ENCODE assay signal across 8 cellular contexts in the genomic region with DNA sequence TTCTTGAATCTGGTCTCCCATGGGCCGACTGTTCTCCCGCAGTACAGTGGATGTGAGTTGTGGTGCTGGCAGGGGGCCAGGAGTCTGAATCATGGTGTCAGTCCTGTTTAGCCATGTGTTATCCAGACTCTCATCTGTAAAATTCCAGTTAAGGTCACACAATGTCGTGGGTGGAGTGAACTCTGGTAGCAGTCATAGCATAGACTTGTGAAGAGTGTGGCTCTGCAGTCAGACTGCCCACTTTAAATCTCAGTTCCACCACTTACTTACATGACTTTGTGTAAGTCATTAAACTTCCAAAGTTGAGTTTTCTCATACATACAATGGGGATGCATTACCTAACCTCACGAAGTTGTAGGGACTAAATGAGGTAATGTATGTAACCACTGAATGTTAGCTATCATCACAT.
DNase-seq lines count a peak whose midpoint lies in the region; ATAC-seq and TF ChIP-seq lines count a peak whose summit lies in the region.

No MANE protein-coding gene starts in this region.

- H3K79me1 ChIP-seq in mesendoderm (ENCODE audit: low read length), result no peaks in the 10 kb centered on the region

- no peak for ATAC-seq in GM21737 (IDR thresholded peaks at IDR 0.05; ENCODE audit: unreplicated experiment)
- no peak for ATAC-seq in HG03139 (IDR thresholded peaks at IDR 0.05; ENCODE audit: unreplicated experiment)

- H3K9ac ChIP-seq in MM.1S (ENCODE audit: low read length) (peak overlapping the region; percentile 3; the same call in 1 of the 2 replicates), mesendoderm (ENCODE audit: low read length) (no peak overlapping the region)

- H3K27me3 ChIP-seq in MM.1S (replicated peaks; ENCODE audit: insufficient read depth, low read length), result no peaks in the 10 kb centered on the region
- H3K27me3 ChIP-seq in mesendoderm (ENCODE audit: insufficient read depth, low read length, poor library complexity), result no peaks in the 10 kb centered on the region

- no peak overlapping the region for H3K18ac ChIP-seq in mesendoderm (ENCODE audit: low read length)

- H2BK120ac ChIP-seq in mesendoderm (ENCODE audit: low read depth, low read length), result no peak overlapping the region

- H3K56ac ChIP-seq in mesendoderm (ENCODE audit: low read length), result no peak overlapping the region

- H2BK15ac ChIP-seq in mesendoderm (replicated peaks; ENCODE audit: low read depth), result no peak overlapping the region

- peak overlapping the region; percentile 46; the same call in 1 of the 2 replicates for H3K27ac ChIP-seq in C4-2B
- peak overlapping the region; percentile 75 for H3K27ac ChIP-seq in MM.1S (ENCODE audit: low read length)
- no peak overlapping the region for H3K27ac ChIP-seq in mesendoderm (ENCODE audit: low read depth, low read length)

- H2AFZ ChIP-seq in MM.1S (ENCODE audit: low read length), result peak overlapping the region; percentile 18

- H3K4me3 ChIP-seq in MM.1S (ENCODE audit: low read length) (no peak overlapping the region; the same call in 1 of the 2 replicates), mesendoderm (ENCODE audit: low read length) (no peak overlapping the region)

- no peak overlapping the region for H2AK5ac ChIP-seq in mesendoderm (ENCODE audit: low read length)

- no peak overlapping the region for H3K23ac ChIP-seq in mesendoderm (ENCODE audit: low read length)

- DNase-seq in MM.1S (no peak), cerebellum (ENCODE audit: low spot score) (peak; percentile 13), mesendoderm (peak; percentile 12), GM10266 (ENCODE audit: extremely low spot score) (no peak), 8988T (no peak)

- peaks cover 23% of the 10 kb centered on the region for H3K4me1 ChIP-seq in MM.1S (ENCODE audit: low read length)
- no peaks in the 10 kb centered on the region for H3K4me1 ChIP-seq in mesendoderm (ENCODE audit: control insufficient read depth, low read depth, low read length)

- H2BK5ac ChIP-seq in mesendoderm (ENCODE audit: low read length), result no peak overlapping the region

- H3K9me3 ChIP-seq in MM.1S (replicated peaks; ENCODE audit: insufficient read depth, low read length), result no peaks in the 10 kb centered on the region

- no peak overlapping the region for H4K8ac ChIP-seq in mesendoderm (ENCODE audit: low read depth, low read length)

- H4K20me1 ChIP-seq in MM.1S (ENCODE audit: insufficient read depth, low read length), result no peaks in the 10 kb centered on the region

- WGBS in mesendoderm (ENCODE audit: extremely low coverage, insufficient coverage, low lambda C conversion rate), result no CpG with 5 or more reads among the region's 4 CpGs

- H4K5ac ChIP-seq in mesendoderm (ENCODE audit: low read length), result no peak overlapping the region

- H3K79me2 ChIP-seq in MM.1S (ENCODE audit: low read length) (no peaks in the 10 kb centered on the region), mesendoderm (ENCODE audit: control insufficient read depth, insufficient read depth, low read length) (no peaks in the 10 kb centered on the region)

- no peak overlapping the region for H3K4ac ChIP-seq in mesendoderm (ENCODE audit: low read depth, low read length)

- H3K4me2 ChIP-seq in MM.1S (ENCODE audit: low read depth, low read length) (peak overlapping the region; percentile 48), mesendoderm (ENCODE audit: low read length) (no peak overlapping the region)

- H3K9me2 ChIP-seq in MM.1S (replicated peaks; ENCODE audit: insufficient read depth, low read length), result no peaks in the 10 kb centered on the region

- H3K36me3 ChIP-seq in MM.1S (replicated peaks; ENCODE audit: insufficient read depth, low read length), result peaks cover 3% of the 10 kb centered on the region; the same call in 1 of the 2 replicates
- H3K36me3 ChIP-seq in mesendoderm (ENCODE audit: control insufficient read depth, insufficient read depth, low read length), result no peaks in the 10 kb centered on the region

- peaks cover 23% of the 10 kb centered on the region for H3F3A ChIP-seq in MM.1S (ENCODE audit: insufficient read depth, low read length)

- no peak for TF ChIP-seq CTCF in C4-2B (conservative IDR thresholded peaks at IDR 0.05)
- TF ChIP-seq CTCF in MM.1S (IDR thresholded peaks at IDR 0.05; ENCODE audit: low read length), result no peak
- no peak for TF ChIP-seq CTCF in GM10266 (IDR thresholded peaks at IDR 0.05; ENCODE audit: control insufficient read depth, insufficient read depth, low read depth, missing control alignments)

Comparison
In these comparisons a context has a peak if more than half of its experiments do, and no peak if none do; other contexts are left out.
1. DNase-seq: peak in cerebellum (single experiment) and mesendoderm (single experiment); none in MM.1S (single experiment), GM10266 (single experiment) and 8988T (single experiment).